14 cellular contexts compared by ENCODE assay signal in the genomic region with DNA sequence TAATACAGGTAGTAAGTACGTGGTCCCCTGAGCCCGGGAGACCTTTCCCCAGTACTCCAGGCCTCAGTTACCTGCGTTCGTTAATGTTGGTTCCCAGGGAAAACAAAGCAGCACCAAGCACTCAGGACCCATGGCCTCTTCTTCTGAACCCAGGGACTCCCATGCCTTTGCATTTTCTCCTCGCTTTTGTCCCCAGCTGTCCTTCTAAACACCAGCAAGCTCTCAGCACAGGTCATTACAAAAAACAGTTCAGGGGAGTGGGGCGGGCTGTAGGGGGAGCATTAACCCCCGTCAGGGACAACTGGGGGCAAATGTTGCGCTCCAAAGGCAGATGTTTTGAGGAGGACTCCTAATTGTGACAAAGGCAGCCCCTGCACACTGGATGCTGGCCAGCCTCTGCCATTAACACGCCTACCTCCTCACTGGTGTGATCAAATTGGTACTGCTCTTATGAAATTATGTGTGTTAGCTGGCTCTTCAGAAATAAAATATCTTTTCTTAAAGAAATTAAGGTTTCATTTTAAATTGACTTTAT.
DNase-seq lines count a peak whose midpoint lies in the region; ATAC-seq and TF ChIP-seq lines count a peak whose summit lies in the region.
"Had no signal": no experiment of that assay in that cellular context is flagged by ENCODE, and none has a peak within 500 bp of the region (broad histone marks: within the 10 kb centered on the region; RNA-seq: fewer than 3 reads in every experiment).

No MANE protein-coding gene starts in this region.

- H3K9ac ChIP-seq in HUES48 (ENCODE audit: low read depth, low read length), result no peak overlapping the region
- no peak overlapping the region for H3K9ac ChIP-seq in trophoblast cell (ENCODE audit: low read length)
- H3K9ac ChIP-seq: BLaER1 had no signal

- no peak overlapping the region for H4K91ac ChIP-seq in trophoblast cell (ENCODE audit: low read depth, low read length)

- no peaks in the 10 kb centered on the region for H3K36me3 Mint-ChIP-seq in GM23338 (ENCODE audit: low read depth)
- peaks cover 20% of the 10 kb centered on the region for H3K36me3 Mint-ChIP-seq in WTC11

- H3K9me3 ChIP-seq in HUES48 (ENCODE audit: control insufficient read depth, insufficient read depth, low read length), result 0 out of 2 replicates have a peak, but pooled peaks cover 4% of the 10 kb centered on the region
- peaks cover 1% of the 10 kb centered on the region for H3K9me3 ChIP-seq in trophoblast cell (ENCODE audit: insufficient read depth, low read depth, low read length)
- H3K9me3 ChIP-seq: BLaER1 had no signal

- H3K79me2 ChIP-seq in GM23338 (replicated peaks; ENCODE audit: insufficient read depth) (no peaks in the 10 kb centered on the region), trophoblast cell (ENCODE audit: control insufficient read depth, insufficient read depth, low read length, poor library complexity) (no peaks in the 10 kb centered on the region)

- H3K27me3 ChIP-seq in GM23338 (ENCODE audit: insufficient read depth), result no peaks in the 10 kb centered on the region
- no peaks in the 10 kb centered on the region for H3K27me3 ChIP-seq in HUES48 (ENCODE audit: control insufficient read depth, insufficient read depth, low read length)
- H3K27me3 ChIP-seq in trophoblast cell (ENCODE audit: insufficient read depth, low read length), result no peaks in the 10 kb centered on the region
- H3K27me3 ChIP-seq: BLaER1 had no signal

- H3K18ac ChIP-seq in trophoblast cell (ENCODE audit: low read length), result no peak overlapping the region

- H3K9me3 Mint-ChIP-seq in GM23338 (no peaks in the 10 kb centered on the region), WTC11 (peaks cover 21% of the 10 kb centered on the region)

- TF ChIP-seq CTCF in GM23338 (conservative IDR thresholded peaks at IDR 0.05; ENCODE audit: low read depth in 2 of 2) (peak in 1 of 2 experiments; percentile 20; a peak in 1 of 4 replicates), WTC11 (IDR thresholded peaks at IDR 0.05) (no peak)

- peak; percentile 65 for ATAC-seq in GM23338
- ATAC-seq in WTC11, result peak; percentile 67

- H3K79me1 ChIP-seq in trophoblast cell (ENCODE audit: low read length), result no peaks in the 10 kb centered on the region

- no peak overlapping the region for H2BK120ac ChIP-seq in trophoblast cell (ENCODE audit: insufficient read depth, low read length, poor library complexity)

- H3K27me3 Mint-ChIP-seq in GM23338 (ENCODE audit: insufficient read depth, low read depth, poor library complexity) (peaks cover 3% of the 10 kb centered on the region), WTC11 (ENCODE audit: low read depth) (no peaks in the 10 kb centered on the region)
- H3K27me3 Mint-ChIP-seq: CD4-positive, alpha-beta memory T cell had no signal

- H2BK5ac ChIP-seq in trophoblast cell (ENCODE audit: low read depth, low read length, poor library complexity), result no peak overlapping the region

- no peak overlapping the region for H3K23ac ChIP-seq in trophoblast cell (ENCODE audit: low read length)

- H3K14ac ChIP-seq in trophoblast cell (ENCODE audit: low read length), result no peak overlapping the region

- H2AFZ ChIP-seq in GM23338, result no peak overlapping the region
- H2AFZ ChIP-seq in trophoblast cell (ENCODE audit: insufficient read depth, low read length, poor library complexity), result no peak overlapping the region

- no CpG with 5 or more reads among the region's 9 CpGs for WGBS in trophoblast cell (ENCODE audit: extremely low coverage, insufficient coverage, insufficient read length)

- H4K8ac ChIP-seq in trophoblast cell (ENCODE audit: low read depth, low read length), result no peak overlapping the region

- H3K27ac ChIP-seq in GM23338 (ENCODE audit: low read depth) (no peak overlapping the region), HUES48 (ENCODE audit: low read depth, low read length) (peak overlapping the region; percentile 32), trophoblast cell (ENCODE audit: low read depth, low read length) (no peak overlapping the region)
- H3K27ac ChIP-seq: BLaER1 had no signal

- H3K9me2 ChIP-seq in GM23338 (ENCODE audit: insufficient read depth), result 0 out of 2 replicates have a peak, but pooled peaks cover 6% of the 10 kb centered on the region

- H3K4me2 ChIP-seq in GM23338 (peak overlapping the region; percentile 16; the same call in 1 of the 2 replicates), trophoblast cell (ENCODE audit: low read length) (no peak overlapping the region)
- H3K4me2 ChIP-seq: BLaER1 had no signal

- no peak overlapping the region for H2BK12ac ChIP-seq in trophoblast cell (ENCODE audit: low read length)

- POLR2A ChIA-PET in WTC11 (lab: Charles Lee), result interaction anchor here (0.9 kb wide), 1 partner anchor 12 kb away, joined by 3 read pairs; no protein-coding TSS in a partner anchor

- H4K12ac ChIP-seq in trophoblast cell (ENCODE audit: low read depth, low read length), result no peak overlapping the region

- CTCF ChIA-PET in WTC11 (lab: Charles Lee), result interaction anchor here (1.0 kb wide), 1 partner anchor 10 kb away, joined by 3 read pairs; no protein-coding TSS in a partner anchor

- H3K4me3 Mint-ChIP-seq in GM23338, result no peak overlapping the region
- no peak overlapping the region for H3K4me3 Mint-ChIP-seq in WTC11
- H3K4me3 Mint-ChIP-seq: CD14-positive monocyte; CD4-positive, alpha-beta memory T cell had no signal

- no peak overlapping the region for H2AK5ac ChIP-seq in trophoblast cell (ENCODE audit: low read length)

- H3K4me3 ChIP-seq in GM23338 (no peak overlapping the region), HUES48 (ENCODE audit: low read depth, low read length) (no peak overlapping the region), trophoblast cell (ENCODE audit: low read depth, low read length) (no peak overlapping the region)
- H3K4me3 ChIP-seq: BLaER1 had no signal

- H3K36me3 ChIP-seq in GM23338 (ENCODE audit: insufficient read depth) (no peaks in the 10 kb centered on the region), HUES48 (ENCODE audit: control insufficient read depth, insufficient read depth, low read length) (no peaks in the 10 kb centered on the region), trophoblast cell (ENCODE audit: control insufficient read depth in 1 of 2, insufficient read depth in 2 of 2, low read length in 2 of 2) (no peaks in the 10 kb centered on the region)
- H3K36me3 ChIP-seq: BLaER1 had no signal

- H3K4ac ChIP-seq in trophoblast cell (ENCODE audit: low read depth, low read length), result no peak overlapping the region

- H3F3A ChIP-seq in GM23338 (replicated peaks; ENCODE audit: low read depth), result no peaks in the 10 kb centered on the region

- H3K27ac Mint-ChIP-seq in GM23338 (peak overlapping the region; percentile 63; the same call in 1 of the 2 replicates), WTC11 (peak overlapping the region; percentile 64)
- H3K27ac Mint-ChIP-seq: CD14-positive monocyte; CD4-positive, alpha-beta memory T cell had no signal

- H4K20me1 ChIP-seq in GM23338 (replicated peaks; ENCODE audit: insufficient read depth), result no peaks in the 10 kb centered on the region
- H4K20me1 ChIP-seq: BLaER1 had no signal

- DNase-seq in GM23338 (ENCODE audit: low spot score) (peak; percentile 21), WTC11 (ENCODE audit: low spot score) (peak; percentile 14), iPS-NIHi11 (ENCODE audit: low spot score) (peak; percentile 7), H4 (ENCODE audit: low spot score) (no peak), trophoblast cell (no peak)
- no peak for DNase-seq in stimulated activated CD4-positive, alpha-beta T cell treated with anti-CD3 and anti-CD28 coated beads, Interleukin-4, amount 100 ng/mL, for 1 hour
- DNase-seq: 8988T; CD4-positive, alpha-beta memory T cell; DMS153; DMS79; GDM1 had no signal

- H3K4me1 ChIP-seq in GM23338 (ENCODE audit: insufficient read depth), result peaks cover 15% of the 10 kb centered on the region
- peaks cover 11% of the 10 kb centered on the region for H3K4me1 ChIP-seq in HUES48 (ENCODE audit: control insufficient read depth, insufficient read depth, low read length)
- no peaks in the 10 kb centered on the region for H3K4me1 ChIP-seq in trophoblast cell (ENCODE audit: control insufficient read depth in 1 of 2, insufficient read depth in 2 of 2, low read length in 2 of 2)
- H3K4me1 ChIP-seq: BLaER1 had no signal

- H3K4me1 Mint-ChIP-seq in GM23338 (peaks cover 17% of the 10 kb centered on the region), WTC11 (peaks cover 22% of the 10 kb centered on the region)
- H3K4me1 Mint-ChIP-seq: CD4-positive, alpha-beta memory T cell had no signal

TF ChIP-seq in GM23338, 12 proteins besides CTCF, POLR2A, EP300 and RAD21 (continues in another document):
- no peak for TF ChIP-seq NANOG (IDR thresholded peaks at IDR 0.05; ENCODE audit: borderline replicate concordance)

TF ChIP-seq in WTC11, 78 proteins besides CTCF, POLR2A, EP300 and RAD21 (continues in another document):
- TF ChIP-seq NR1H2 (CRISPR knock-in tag; IDR thresholded peaks at IDR 0.05) (no peak), E2F4 (CRISPR knock-in tag; IDR thresholded peaks at IDR 0.05; ENCODE audit: borderline replicate concordance, low read depth) (no peak), OVOL2 (CRISPR knock-in tag; IDR thresholded peaks at IDR 0.05; ENCODE audit: borderline replicate concordance) (no peak), MYBL2 (CRISPR knock-in tag; IDR thresholded peaks at IDR 0.05) (no peak), IRF2 (CRISPR knock-in tag; IDR thresholded peaks at IDR 0.05; ENCODE audit: borderline replicate concordance, low read depth) (no peak), RORB (CRISPR knock-in tag; IDR thresholded peaks at IDR 0.05) (no peak)
- TF ChIP-seq, protein P1, sequence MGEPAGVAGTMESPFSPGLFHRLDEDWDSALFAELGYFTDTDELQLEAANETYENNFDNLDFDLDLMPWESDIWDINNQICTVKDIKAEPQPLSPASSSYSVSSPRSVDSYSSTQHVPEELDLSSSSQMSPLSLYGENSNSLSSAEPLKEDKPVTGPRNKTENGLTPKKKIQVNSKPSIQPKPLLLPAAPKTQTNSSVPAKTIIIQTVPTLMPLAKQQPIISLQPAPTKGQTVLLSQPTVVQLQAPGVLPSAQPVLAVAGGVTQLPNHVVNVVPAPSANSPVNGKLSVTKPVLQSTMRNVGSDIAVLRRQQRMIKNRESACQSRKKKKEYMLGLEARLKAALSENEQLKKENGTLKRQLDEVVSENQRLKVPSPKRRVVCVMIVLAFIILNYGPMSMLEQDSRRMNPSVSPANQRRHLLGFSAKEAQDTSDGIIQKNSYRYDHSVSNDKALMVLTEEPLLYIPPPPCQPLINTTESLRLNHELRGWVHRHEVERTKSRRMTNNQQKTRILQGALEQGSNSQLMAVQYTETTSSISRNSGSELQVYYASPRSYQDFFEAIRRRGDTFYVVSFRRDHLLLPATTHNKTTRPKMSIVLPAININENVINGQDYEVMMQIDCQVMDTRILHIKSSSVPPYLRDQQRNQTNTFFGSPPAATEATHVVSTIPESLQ (CRISPR knock-in tag; IDR thresholded peaks at IDR 0.05), result no peak

Comparison
In these comparisons a context has a peak if more than half of its experiments do, and no peak if none do; other contexts are left out.
1. DNase-seq: peak in GM23338 (single experiment), WTC11 (single experiment) and iPS-NIHi11 (single experiment); none in H4 (single experiment), trophoblast cell (0 of 2) and stimulated activated CD4-positive, alpha-beta T cell treated with anti-CD3 and anti-CD28 coated beads, Interleukin-4, amount 100 ng/mL, for 1 hour (single experiment).